In the genomic region with DNA sequence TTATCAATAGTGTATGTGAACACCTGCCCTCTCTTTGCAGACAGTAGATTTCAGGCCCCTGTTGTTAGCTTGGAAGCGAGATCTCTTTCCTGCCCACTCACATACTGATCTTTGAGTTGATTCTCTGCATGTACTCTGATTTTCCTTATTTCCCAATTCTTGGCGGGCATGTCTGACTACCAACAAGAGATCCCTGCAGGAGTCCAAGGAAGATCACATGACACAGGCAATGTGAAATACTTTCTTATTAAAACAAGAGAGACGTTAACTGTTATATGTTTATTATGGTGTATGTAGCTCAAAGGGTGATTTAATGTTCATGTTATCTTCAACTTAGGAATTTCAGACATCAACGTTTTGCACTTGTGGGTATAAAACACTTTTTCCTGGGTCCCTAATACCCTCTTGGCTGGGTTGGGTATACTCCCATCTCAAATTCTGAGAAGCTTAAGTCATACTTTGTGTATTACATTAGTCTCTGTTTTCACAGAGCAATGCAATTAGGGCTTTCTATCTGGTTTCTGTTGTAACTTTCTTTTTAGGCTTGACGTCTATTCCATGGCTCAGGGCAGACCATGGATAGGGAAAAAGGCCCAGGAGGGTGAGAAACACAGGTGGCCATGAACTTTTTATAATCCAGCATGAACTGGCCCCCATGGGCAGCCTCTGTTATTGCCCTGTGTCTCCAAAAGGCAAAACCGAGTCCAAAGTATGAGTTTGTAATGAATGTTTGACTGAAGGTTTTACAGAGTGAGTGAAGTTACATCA, we compare ENCODE assay signal across 1 cellular context.
TF ChIP-seq lines count a peak whose summit lies in the region.

No MANE protein-coding gene starts in this region.

TF ChIP-seq in K562, 482 proteins besides CTCF, POLR2A, EP300 and RAD21:
- TF ChIP-seq, protein P1, sequence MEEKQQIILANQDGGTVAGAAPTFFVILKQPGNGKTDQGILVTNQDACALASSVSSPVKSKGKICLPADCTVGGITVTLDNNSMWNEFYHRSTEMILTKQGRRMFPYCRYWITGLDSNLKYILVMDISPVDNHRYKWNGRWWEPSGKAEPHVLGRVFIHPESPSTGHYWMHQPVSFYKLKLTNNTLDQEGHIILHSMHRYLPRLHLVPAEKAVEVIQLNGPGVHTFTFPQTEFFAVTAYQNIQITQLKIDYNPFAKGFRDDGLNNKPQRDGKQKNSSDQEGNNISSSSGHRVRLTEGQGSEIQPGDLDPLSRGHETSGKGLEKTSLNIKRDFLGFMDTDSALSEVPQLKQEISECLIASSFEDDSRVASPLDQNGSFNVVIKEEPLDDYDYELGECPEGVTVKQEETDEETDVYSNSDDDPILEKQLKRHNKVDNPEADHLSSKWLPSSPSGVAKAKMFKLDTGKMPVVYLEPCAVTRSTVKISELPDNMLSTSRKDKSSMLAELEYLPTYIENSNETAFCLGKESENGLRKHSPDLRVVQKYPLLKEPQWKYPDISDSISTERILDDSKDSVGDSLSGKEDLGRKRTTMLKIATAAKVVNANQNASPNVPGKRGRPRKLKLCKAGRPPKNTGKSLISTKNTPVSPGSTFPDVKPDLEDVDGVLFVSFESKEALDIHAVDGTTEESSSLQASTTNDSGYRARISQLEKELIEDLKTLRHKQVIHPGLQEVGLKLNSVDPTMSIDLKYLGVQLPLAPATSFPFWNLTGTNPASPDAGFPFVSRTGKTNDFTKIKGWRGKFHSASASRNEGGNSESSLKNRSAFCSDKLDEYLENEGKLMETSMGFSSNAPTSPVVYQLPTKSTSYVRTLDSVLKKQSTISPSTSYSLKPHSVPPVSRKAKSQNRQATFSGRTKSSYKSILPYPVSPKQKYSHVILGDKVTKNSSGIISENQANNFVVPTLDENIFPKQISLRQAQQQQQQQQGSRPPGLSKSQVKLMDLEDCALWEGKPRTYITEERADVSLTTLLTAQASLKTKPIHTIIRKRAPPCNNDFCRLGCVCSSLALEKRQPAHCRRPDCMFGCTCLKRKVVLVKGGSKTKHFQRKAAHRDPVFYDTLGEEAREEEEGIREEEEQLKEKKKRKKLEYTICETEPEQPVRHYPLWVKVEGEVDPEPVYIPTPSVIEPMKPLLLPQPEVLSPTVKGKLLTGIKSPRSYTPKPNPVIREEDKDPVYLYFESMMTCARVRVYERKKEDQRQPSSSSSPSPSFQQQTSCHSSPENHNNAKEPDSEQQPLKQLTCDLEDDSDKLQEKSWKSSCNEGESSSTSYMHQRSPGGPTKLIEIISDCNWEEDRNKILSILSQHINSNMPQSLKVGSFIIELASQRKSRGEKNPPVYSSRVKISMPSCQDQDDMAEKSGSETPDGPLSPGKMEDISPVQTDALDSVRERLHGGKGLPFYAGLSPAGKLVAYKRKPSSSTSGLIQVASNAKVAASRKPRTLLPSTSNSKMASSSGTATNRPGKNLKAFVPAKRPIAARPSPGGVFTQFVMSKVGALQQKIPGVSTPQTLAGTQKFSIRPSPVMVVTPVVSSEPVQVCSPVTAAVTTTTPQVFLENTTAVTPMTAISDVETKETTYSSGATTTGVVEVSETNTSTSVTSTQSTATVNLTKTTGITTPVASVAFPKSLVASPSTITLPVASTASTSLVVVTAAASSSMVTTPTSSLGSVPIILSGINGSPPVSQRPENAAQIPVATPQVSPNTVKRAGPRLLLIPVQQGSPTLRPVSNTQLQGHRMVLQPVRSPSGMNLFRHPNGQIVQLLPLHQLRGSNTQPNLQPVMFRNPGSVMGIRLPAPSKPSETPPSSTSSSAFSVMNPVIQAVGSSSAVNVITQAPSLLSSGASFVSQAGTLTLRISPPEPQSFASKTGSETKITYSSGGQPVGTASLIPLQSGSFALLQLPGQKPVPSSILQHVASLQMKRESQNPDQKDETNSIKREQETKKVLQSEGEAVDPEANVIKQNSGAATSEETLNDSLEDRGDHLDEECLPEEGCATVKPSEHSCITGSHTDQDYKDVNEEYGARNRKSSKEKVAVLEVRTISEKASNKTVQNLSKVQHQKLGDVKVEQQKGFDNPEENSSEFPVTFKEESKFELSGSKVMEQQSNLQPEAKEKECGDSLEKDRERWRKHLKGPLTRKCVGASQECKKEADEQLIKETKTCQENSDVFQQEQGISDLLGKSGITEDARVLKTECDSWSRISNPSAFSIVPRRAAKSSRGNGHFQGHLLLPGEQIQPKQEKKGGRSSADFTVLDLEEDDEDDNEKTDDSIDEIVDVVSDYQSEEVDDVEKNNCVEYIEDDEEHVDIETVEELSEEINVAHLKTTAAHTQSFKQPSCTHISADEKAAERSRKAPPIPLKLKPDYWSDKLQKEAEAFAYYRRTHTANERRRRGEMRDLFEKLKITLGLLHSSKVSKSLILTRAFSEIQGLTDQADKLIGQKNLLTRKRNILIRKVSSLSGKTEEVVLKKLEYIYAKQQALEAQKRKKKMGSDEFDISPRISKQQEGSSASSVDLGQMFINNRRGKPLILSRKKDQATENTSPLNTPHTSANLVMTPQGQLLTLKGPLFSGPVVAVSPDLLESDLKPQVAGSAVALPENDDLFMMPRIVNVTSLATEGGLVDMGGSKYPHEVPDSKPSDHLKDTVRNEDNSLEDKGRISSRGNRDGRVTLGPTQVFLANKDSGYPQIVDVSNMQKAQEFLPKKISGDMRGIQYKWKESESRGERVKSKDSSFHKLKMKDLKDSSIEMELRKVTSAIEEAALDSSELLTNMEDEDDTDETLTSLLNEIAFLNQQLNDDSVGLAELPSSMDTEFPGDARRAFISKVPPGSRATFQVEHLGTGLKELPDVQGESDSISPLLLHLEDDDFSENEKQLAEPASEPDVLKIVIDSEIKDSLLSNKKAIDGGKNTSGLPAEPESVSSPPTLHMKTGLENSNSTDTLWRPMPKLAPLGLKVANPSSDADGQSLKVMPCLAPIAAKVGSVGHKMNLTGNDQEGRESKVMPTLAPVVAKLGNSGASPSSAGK (IDR thresholded peaks at IDR 0.05), result no peak
- TF ChIP-seq BRF1 (IDR thresholded peaks at IDR 0.05; ENCODE audit: borderline replicate concordance, extremely low read depth, insufficient read length) (no peak), ZNF121 (CRISPR knock-in tag; conservative IDR thresholded peaks at IDR 0.05) (no peak), MYC (IDR thresholded peaks at IDR 0.05; ENCODE audit: low read depth, low read length) (no peak), MYC (CRISPR knock-in tag; IDR thresholded peaks at IDR 0.05; ENCODE audit: borderline replicate concordance, low read depth) (no peak), ZKSCAN8 (CRISPR knock-in tag; IDR thresholded peaks at IDR 0.05) (no peak)
- TF ChIP-seq, protein P2, sequence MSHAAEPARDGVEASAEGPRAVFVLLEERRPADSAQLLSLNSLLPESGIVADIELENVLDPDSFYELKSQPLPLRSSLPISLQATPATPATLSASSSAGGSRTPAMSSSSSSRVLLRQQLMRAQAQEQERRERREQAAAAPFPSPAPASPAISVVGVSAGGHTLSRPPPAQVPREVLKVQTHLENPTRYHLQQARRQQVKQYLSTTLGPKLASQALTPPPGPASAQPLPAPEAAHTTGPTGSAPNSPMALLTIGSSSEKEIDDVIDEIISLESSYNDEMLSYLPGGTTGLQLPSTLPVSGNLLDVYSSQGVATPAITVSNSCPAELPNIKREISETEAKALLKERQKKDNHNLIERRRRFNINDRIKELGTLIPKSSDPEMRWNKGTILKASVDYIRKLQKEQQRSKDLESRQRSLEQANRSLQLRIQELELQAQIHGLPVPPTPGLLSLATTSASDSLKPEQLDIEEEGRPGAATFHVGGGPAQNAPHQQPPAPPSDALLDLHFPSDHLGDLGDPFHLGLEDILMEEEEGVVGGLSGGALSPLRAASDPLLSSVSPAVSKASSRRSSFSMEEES (CRISPR knock-in tag; IDR thresholded peaks at IDR 0.05), result peak; percentile 65
- TF ChIP-seq, protein P3, sequence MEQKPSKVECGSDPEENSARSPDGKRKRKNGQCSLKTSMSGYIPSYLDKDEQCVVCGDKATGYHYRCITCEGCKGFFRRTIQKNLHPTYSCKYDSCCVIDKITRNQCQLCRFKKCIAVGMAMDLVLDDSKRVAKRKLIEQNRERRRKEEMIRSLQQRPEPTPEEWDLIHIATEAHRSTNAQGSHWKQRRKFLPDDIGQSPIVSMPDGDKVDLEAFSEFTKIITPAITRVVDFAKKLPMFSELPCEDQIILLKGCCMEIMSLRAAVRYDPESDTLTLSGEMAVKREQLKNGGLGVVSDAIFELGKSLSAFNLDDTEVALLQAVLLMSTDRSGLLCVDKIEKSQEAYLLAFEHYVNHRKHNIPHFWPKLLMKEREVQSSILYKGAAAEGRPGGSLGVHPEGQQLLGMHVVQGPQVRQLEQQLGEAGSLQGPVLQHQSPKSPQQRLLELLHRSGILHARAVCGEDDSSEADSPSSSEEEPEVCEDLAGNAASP (IDR thresholded peaks at IDR 0.05), result no peak
